In genomic region chr3:20773320-20773984, GRCh38 we compare ENCODE assay signal across 23 cellular contexts.
"Had no signal": no experiment of that assay in that cellular context is flagged by ENCODE, and none has a peak within 500 bp of the region (broad histone marks: within the 10 kb centered on the region; RNA-seq: fewer than 3 reads in every experiment).

No MANE protein-coding gene starts in this region.

- H3K27me3 ChIP-seq: esophagus muscularis mucosa, sigmoid colon, uterus had no signal

- DNase-seq: activated CD4-positive, alpha-beta memory T cell treated with anti-CD3 and anti-CD28 coated beads, Interleukin-2, amount 10 ng/mL, durations not matched to agents 7 days and 5 days; activated CD4-positive, alpha-beta T cell treated with anti-CD3 and anti-CD28 coated beads for 4 hours; activated CD4-positive, CD25-positive, alpha-beta regulatory T cell; activated gamma-delta T cell; activated naive CD4-positive, alpha-beta T cell treated with anti-CD3 and anti-CD28 coated beads, Interleukin-2, amount 50 U/mL, for 16 hours; anterior cingulate cortex; caudate nucleus; effector memory CD4-positive, alpha-beta T cell; glutamatergic neuron; hippocampal formation; kidney glomerular epithelial cell; nephron progenitor cell; sigmoid colon; stimulated activated CD4-positive, alpha-beta T cell treated with anti-CD3 and anti-CD28 coated beads, Interleukin-2, amount 100 ng/mL, for 48 hours; stimulated activated CD8-positive, alpha-beta memory T cell treated with anti-CD3 and anti-CD28 coated beads, Interleukin-4, amount 100 ng/mL, for 48 hours; stimulated activated naive B cell treated with anti-CD40 and anti-IgM and Interleukin-4, amounts not matched to agents 10 μg/mL and 1 μg/mL and 100 μg/mL, for 72 hours; T-helper 17 cell; trophoblast cell; uterus had no signal

- H2AFZ ChIP-seq: parathyroid adenoma had no signal

- H3K4me3 ChIP-seq: esophagus muscularis mucosa, sigmoid colon, uterus had no signal

- H3K27ac ChIP-seq: esophagus muscularis mucosa, parathyroid adenoma, sigmoid colon, uterus had no signal

- H3K36me3 ChIP-seq: esophagus muscularis mucosa, sigmoid colon, uterus had no signal

- ATAC-seq: stimulated activated naive B cell treated with anti-CD40 and anti-IgM and Interleukin-4, amounts not matched to agents 10 μg/mL and 1 μg/mL and 100 μg/mL, for 72 hours; T-helper 17 cell had no signal

- H3K4me1 ChIP-seq: esophagus muscularis mucosa, parathyroid adenoma, sigmoid colon, uterus had no signal

- H3K79me2 ChIP-seq: parathyroid adenoma had no signal

- H3K9me3 ChIP-seq: esophagus muscularis mucosa, uterus had no signal

- H3K9ac ChIP-seq: parathyroid adenoma had no signal

- FAIRE-seq: endothelial cell of umbilical vein, frontal cortex had no signal
